Comparison of ENCODE assay signal across 8 cellular contexts in the genomic region with DNA sequence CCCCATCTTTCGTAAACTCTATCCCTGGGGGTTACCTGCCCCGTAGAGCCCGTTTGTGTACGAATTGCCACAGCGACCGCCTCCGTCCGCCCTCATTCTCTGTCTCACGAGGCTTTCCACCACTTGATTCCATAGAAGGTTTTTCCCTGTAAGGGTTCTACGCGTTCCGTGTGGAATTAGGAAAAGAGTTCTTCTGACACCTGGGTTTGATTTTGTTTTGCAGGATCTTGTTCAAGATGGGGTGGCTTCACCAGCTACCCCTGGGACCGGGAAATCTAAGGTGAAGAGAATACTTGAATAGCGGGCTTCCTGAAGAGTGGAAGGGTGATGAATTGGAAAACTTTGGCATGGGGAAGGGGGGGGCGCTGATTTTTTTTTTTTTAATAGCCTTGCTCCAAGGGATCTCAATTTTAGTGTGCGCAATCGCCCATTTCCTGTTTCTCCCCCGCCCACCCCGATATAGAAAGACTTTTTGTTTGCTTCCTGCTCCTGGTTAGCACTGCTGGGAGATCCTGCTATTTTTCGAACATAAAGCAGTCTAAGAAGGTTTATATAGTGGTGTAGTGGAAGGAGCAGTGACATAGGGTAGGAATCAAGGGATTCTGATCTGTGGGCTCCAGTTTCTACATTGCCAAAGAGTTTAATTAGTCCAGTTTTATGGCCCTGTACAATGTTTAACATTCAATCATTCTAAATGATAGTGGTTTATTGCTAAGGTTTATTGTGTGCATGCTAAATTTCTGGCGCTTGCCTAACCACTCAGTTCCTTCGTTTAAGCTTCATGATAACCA. TPM values are rescaled to one million over a fixed set of nuclear protein-coding genes. Genes with fewer than 3 reads are reported as not detected.
A peak's percentile ranks its signal among the peaks of the same experiment; 100 is the strongest.
DNase-seq lines count a peak whose midpoint lies in the region; ATAC-seq and TF ChIP-seq lines count a peak whose summit lies in the region.

No MANE protein-coding gene starts in this region.

- TF ChIP-seq CTCF in AG09309 (IDR thresholded peaks at IDR 0.05; ENCODE audit: control insufficient read depth, insufficient read depth, low read depth, low read length, missing control alignments), result no peak
- no peak for TF ChIP-seq CTCF in left ventricle myocardium inferior (IDR thresholded peaks at IDR 0.05; ENCODE audit: borderline replicate concordance)
- TF ChIP-seq CTCF in prostate gland (IDR thresholded peaks at IDR 0.05), result no peak

- H3K9me3 ChIP-seq in left ventricle myocardium inferior (replicated peaks), result no peaks in the 10 kb centered on the region
- H3K9me3 ChIP-seq in prostate gland, result no peaks in the 10 kb centered on the region

- H3K27ac Mint-ChIP-seq in activated naive CD4-positive, alpha-beta T cell treated with anti-CD3 and anti-CD28 coated beads, Interleukin-2, amount 50 U/mL, for 24 hours, result peak overlapping the region; percentile 99

- no peaks in the 10 kb centered on the region for H3K27me3 Mint-ChIP-seq in activated naive CD4-positive, alpha-beta T cell treated with anti-CD3 and anti-CD28 coated beads, Interleukin-2, amount 50 U/mL, for 24 hours

- H3K27me3 ChIP-seq in left ventricle myocardium inferior (ENCODE audit: low read depth) (no peaks in the 10 kb centered on the region), prostate gland (replicated peaks; ENCODE audit: insufficient read depth) (no peaks in the 10 kb centered on the region)

- H3K4me3 ChIP-seq in AG09309 (ENCODE audit: control insufficient read depth, low read depth, low read length) (peak overlapping the region; percentile 71), left ventricle myocardium inferior (peak overlapping the region; percentile 87), prostate gland (peak overlapping the region; percentile 48 to 63)

- H3K9me3 Mint-ChIP-seq in activated naive CD4-positive, alpha-beta T cell treated with anti-CD3 and anti-CD28 coated beads, Interleukin-2, amount 50 U/mL, for 24 hours, result no peaks in the 10 kb centered on the region

- DNase-seq in AG09309 (ENCODE audit: low read depth), result no peak
- peak; percentile 33 to 34 for DNase-seq in NOMO-1 (lab: John Stamatoyannopoulos, UW; ENCODE audit: unreplicated experiment in 2 of 2)
- DNase-seq in left ventricle myocardium inferior, result no peak
- DNase-seq in prostate gland (ENCODE audit: low spot score), result peak; percentile 11
- no peak for DNase-seq in NCI-H526 treated with DMSO at 0.1 percent for 48 hours (lab: John Stamatoyannopoulos, UW)

- peaks cover 13% of the 10 kb centered on the region for H3K36me3 Mint-ChIP-seq in activated naive CD4-positive, alpha-beta T cell treated with anti-CD3 and anti-CD28 coated beads, Interleukin-2, amount 50 U/mL, for 24 hours

- H3K4me1 ChIP-seq in left ventricle myocardium inferior (peaks cover 24% of the 10 kb centered on the region), prostate gland (replicated peaks) (peaks cover 8% of the 10 kb centered on the region)

- peaks cover 58% of the 10 kb centered on the region for H3K4me1 Mint-ChIP-seq in activated naive CD4-positive, alpha-beta T cell treated with anti-CD3 and anti-CD28 coated beads, Interleukin-2, amount 50 U/mL, for 24 hours

- no peak for TF ChIP-seq POLR2A in prostate gland (IDR thresholded peaks at IDR 0.05)

- H3K36me3 ChIP-seq in left ventricle myocardium inferior, result peaks cover 31% of the 10 kb centered on the region
- H3K36me3 ChIP-seq in prostate gland, result no peaks in the 10 kb centered on the region

- WGBS in prostate gland, result 1% methylated on average over 22 of the region's 22 CpGs

- ATAC-seq in GM18511 (IDR thresholded peaks at IDR 0.05; ENCODE audit: unreplicated experiment), result peak; percentile 47
- ATAC-seq in HG03064 (IDR thresholded peaks at IDR 0.05; ENCODE audit: low read depth, unreplicated experiment), result peak; percentile 38

- intact Hi-C loops in left ventricle myocardium inferior (cut with micrococcal nuclease), result no loop called here
- intact Hi-C loops in prostate gland (cut with DNase I), result loop anchor here (1.0 kb wide), 1 partner anchor 85 kb away; the partner anchor contains the start of gene LIMS1

- peak overlapping the region; percentile 99 for H3K4me3 Mint-ChIP-seq in activated naive CD4-positive, alpha-beta T cell treated with anti-CD3 and anti-CD28 coated beads, Interleukin-2, amount 50 U/mL, for 24 hours

- H3K27ac ChIP-seq in left ventricle myocardium inferior (replicated peaks) (peak overlapping the region; percentile 83), prostate gland (peak overlapping the region; percentile 85 to 95)

RNA-seq across cellular contexts. Expression of gene GCC2, which starts 0.6 kb away (rescaled TPM):
- total RNA-seq in left ventricle myocardium inferior (24.9 TPM), prostate gland (10 to 100 TPM; 37.5 to 45.7 TPM)

Comparison
In these comparisons a context has a peak if more than half of its experiments do, and no peak if none do; other contexts are left out.
1. DNase-seq: peak in NOMO-1 (2 of 2) and prostate gland (single experiment); none in AG09309 (single experiment), left ventricle myocardium inferior (single experiment) and NCI-H526 treated with DMSO at 0.1 percent for 48 hours (single experiment).
2. Peak in every context shown above with its lines, with median percentiles within 50 percentile points of each other: H3K4me3 ChIP-seq.